In genomic region chr11:62855571-62856332, GRCh38 we compare ENCODE assay signal across 8 cellular contexts. TPM values are rescaled to one million over a fixed set of nuclear protein-coding genes. Genes with fewer than 3 reads are reported as not detected.
DNase-seq lines count a peak whose midpoint lies in the region; ATAC-seq, FAIRE-seq and TF ChIP-seq lines count a peak whose summit lies in the region.

No MANE protein-coding gene starts in this region.

- H3K4me1 ChIP-seq in Loucy (ENCODE audit: insufficient read depth, low read length, poor library complexity, severe bottlenecking) (peaks cover 43% of the 10 kb centered on the region), RWPE2 (ENCODE audit: insufficient read depth, poor library complexity, severe bottlenecking) (peaks cover 36% of the 10 kb centered on the region)

- H4K20me1 ChIP-seq in Loucy (ENCODE audit: insufficient read depth, low read length, poor library complexity, severe bottlenecking): peaks cover 43% of the 10 kb centered on the region
- no peaks in the 10 kb centered on the region for H4K20me1 ChIP-seq in neural cell (ENCODE audit: insufficient read depth)

- H3K36me3 ChIP-seq in Loucy (ENCODE audit: insufficient read depth, low read length): peaks cover 40% of the 10 kb centered on the region
- peaks cover 55% of the 10 kb centered on the region for H3K36me3 ChIP-seq in RWPE2 (ENCODE audit: low read depth)
- peaks cover 16% of the 10 kb centered on the region for H3K36me3 ChIP-seq in neural cell (ENCODE audit: insufficient read depth, low read length)

- ATAC-seq in RWPE2 (ENCODE audit: low read depth): peak; percentile 81
- ATAC-seq in stimulated activated naive CD8-positive, alpha-beta T cell treated with anti-CD3 and anti-CD28 coated beads, Interleukin-15, amount 100 ng/mL, for 72 hours: peak; percentile 92

- H3K9me2 ChIP-seq in Loucy (replicated peaks; ENCODE audit: low read depth, low read length): no peaks in the 10 kb centered on the region
- H3K9me2 ChIP-seq in neural cell (ENCODE audit: insufficient read depth, low read length): no peaks in the 10 kb centered on the region

- FAIRE-seq in H54 (lab: Jason Lieb, UNC): no peak

- TF ChIP-seq RAD21 in neural cell (conservative IDR thresholded peaks at IDR 0.05): no peak

- H3K4me1 Mint-ChIP-seq in stimulated activated naive CD8-positive, alpha-beta T cell treated with anti-CD3 and anti-CD28 coated beads, Interleukin-15, amount 100 ng/mL, for 72 hours: peaks cover 76% of the 10 kb centered on the region

- no peaks in the 10 kb centered on the region for H3K9me3 Mint-ChIP-seq in stimulated activated naive CD8-positive, alpha-beta T cell treated with anti-CD3 and anti-CD28 coated beads, Interleukin-15, amount 100 ng/mL, for 72 hours

- DNase-seq in ELF-1 (ENCODE audit: low read depth, low spot score): peak; percentile 100
- peak; percentile 89 for DNase-seq in H54 (ENCODE audit: insufficient read length, low spot score)
- DNase-seq in RWPE2 (ENCODE audit: low spot score): peak; percentile 98
- peak; percentile 97 for DNase-seq in activated effector memory CD4-positive, alpha-beta T cell treated with Interleukin-2 at 50 U/mL for 16 hours
- DNase-seq in fibroblast of the aortic adventitia (ENCODE audit: low read depth): peak; percentile 97
- DNase-seq in stimulated activated naive CD8-positive, alpha-beta T cell treated with anti-CD3 and anti-CD28 coated beads, Interleukin-15, amount 100 ng/mL, for 72 hours: peak; percentile 98 to 99

- peak overlapping the region; percentile 89 to 97 for H3K4me3 Mint-ChIP-seq in stimulated activated naive CD8-positive, alpha-beta T cell treated with anti-CD3 and anti-CD28 coated beads, Interleukin-15, amount 100 ng/mL, for 72 hours

- peak overlapping the region; percentile 79 for H2AFZ ChIP-seq in Loucy (ENCODE audit: low read length)
- peak overlapping the region; percentile 56 for H2AFZ ChIP-seq in neural cell (ENCODE audit: low read depth, low read length)

- H3K4me2 ChIP-seq in Loucy (ENCODE audit: low read depth, low read length, poor library complexity, severe bottlenecking): peak overlapping the region; percentile 98
- H3K4me2 ChIP-seq in neural cell (ENCODE audit: low read length): peak overlapping the region; percentile 96

- H3K27ac Mint-ChIP-seq in stimulated activated naive CD8-positive, alpha-beta T cell treated with anti-CD3 and anti-CD28 coated beads, Interleukin-15, amount 100 ng/mL, for 72 hours: peak overlapping the region; percentile 96 to 99

- peak overlapping the region; percentile 84 for H3K27ac ChIP-seq in RWPE2 (ENCODE audit: poor library complexity, severe bottlenecking)
- H3K27ac ChIP-seq in neural cell (ENCODE audit: low read length): peak overlapping the region; percentile 93

- peaks cover 22% of the 10 kb centered on the region; the same call in 1 of the 2 replicates for H3F3A ChIP-seq in Loucy (ENCODE audit: low read depth)
- H3F3A ChIP-seq in neural cell (ENCODE audit: insufficient read depth, low read length, poor library complexity, severe bottlenecking): peaks cover 10% of the 10 kb centered on the region

- H3K4me3 ChIP-seq in Loucy (ENCODE audit: low read length, poor library complexity, severe bottlenecking): peak overlapping the region; percentile 90
- peak overlapping the region; percentile 87 for H3K4me3 ChIP-seq in RWPE2 (ENCODE audit: severe bottlenecking)
- H3K4me3 ChIP-seq in fibroblast of the aortic adventitia (ENCODE audit: low read depth, low read length): peak overlapping the region; percentile 89
- peak overlapping the region; percentile 92 for H3K4me3 ChIP-seq in neural cell (ENCODE audit: low read length)

- peak; percentile 75 for TF ChIP-seq POLR2A in H54 (IDR thresholded peaks at IDR 0.05; ENCODE audit: low read depth, low read length)

- H3K27me3 Mint-ChIP-seq in stimulated activated naive CD8-positive, alpha-beta T cell treated with anti-CD3 and anti-CD28 coated beads, Interleukin-15, amount 100 ng/mL, for 72 hours: no peaks in the 10 kb centered on the region

- H3K9me3 ChIP-seq in Loucy (ENCODE audit: insufficient read depth, low read depth, low read length) (no peaks in the 10 kb centered on the region), RWPE2 (ENCODE audit: severe bottlenecking) (no peaks in the 10 kb centered on the region), neural cell (ENCODE audit: low read length) (no peaks in the 10 kb centered on the region)

- H3K79me2 ChIP-seq in Loucy (ENCODE audit: insufficient read depth, low read length) (peaks cover 78% of the 10 kb centered on the region), neural cell (replicated peaks; ENCODE audit: insufficient read depth, low read length) (peaks cover 44% of the 10 kb centered on the region)

- H3K9ac ChIP-seq in Loucy (ENCODE audit: low read depth, low read length, poor library complexity, severe bottlenecking) (peak overlapping the region; percentile 99), neural cell (ENCODE audit: low read length) (peak overlapping the region; percentile 94)

- peak; percentile 72 for TF ChIP-seq EP300 in neural cell (conservative IDR thresholded peaks at IDR 0.05; ENCODE audit: poor library complexity, severe bottlenecking)

- H3K27me3 ChIP-seq in Loucy (ENCODE audit: insufficient read depth, low read length, poor library complexity, severe bottlenecking): peaks cover 11% of the 10 kb centered on the region
- H3K27me3 ChIP-seq in RWPE2 (ENCODE audit: insufficient read depth, poor library complexity, severe bottlenecking): no peaks in the 10 kb centered on the region
- no peaks in the 10 kb centered on the region for H3K27me3 ChIP-seq in neural cell (ENCODE audit: insufficient read depth, low read depth, low read length)

- TF ChIP-seq CTCF in Loucy (conservative IDR thresholded peaks at IDR 0.05; ENCODE audit: low read length): no peak
- TF ChIP-seq CTCF in RWPE2 (IDR thresholded peaks at IDR 0.05; ENCODE audit: poor library complexity, severe bottlenecking): no peak
- no peak for TF ChIP-seq CTCF in fibroblast of the aortic adventitia (IDR thresholded peaks at IDR 0.05; ENCODE audit: insufficient read depth, low read length)
- TF ChIP-seq CTCF in neural cell (IDR thresholded peaks at IDR 0.05; ENCODE audit: poor library complexity, severe bottlenecking): no peak

TF ChIP-seq in neural cell, 6 proteins besides CTCF, POLR2A, EP300 and RAD21:
- TF ChIP-seq TAF1 (IDR thresholded peaks at IDR 0.05; ENCODE audit: low read depth): peak; percentile 98
- peak; percentile 99 for TF ChIP-seq MXI1 (conservative IDR thresholded peaks at IDR 0.05; ENCODE audit: poor library complexity, severe bottlenecking)
- peak; percentile 96 for TF ChIP-seq REST (IDR thresholded peaks at IDR 0.05; ENCODE audit: borderline replicate concordance)
- TF ChIP-seq EZH2 (IDR thresholded peaks at IDR 0.05; ENCODE audit: borderline replicate concordance, insufficient read depth, low read length, poor library complexity, severe bottlenecking): no peak
- TF ChIP-seq SMC3 (conservative IDR thresholded peaks at IDR 0.05; ENCODE audit: poor library complexity): peak; percentile 28
- TF ChIP-seq POLR2AphosphoS5 (IDR thresholded peaks at IDR 0.05): peak; percentile 97

RNA-seq across cellular contexts. Expression of gene WDR74, which starts 16.4 kb away (rescaled TPM):
- 29.5 and 29.8 TPM in 2 replicates for total RNA-seq in fibroblast of the aortic adventitia (ENCODE audit: low replicate concordance)
- polyA plus RNA-seq in neural cell: 50.4 and 71.7 TPM in 2 replicates
- 24.5 and 28.2 TPM in 2 replicates for polyA minus RNA-seq in neural cell

RNA-seq across cellular contexts. Expression of gene TEX54, which starts 23.1 kb away (rescaled TPM):
- total RNA-seq in fibroblast of the aortic adventitia (ENCODE audit: low replicate concordance): 0.54 TPM in 1 of 2 replicates, not detected in the other
- not detected in 2 replicates for polyA plus RNA-seq in neural cell
- not detected in 2 replicates for polyA minus RNA-seq in neural cell

RNA-seq across cellular contexts. Expression of gene STX5, which starts 23.9 kb away (rescaled TPM):
- 20.4 and 42.8 TPM in 2 replicates for total RNA-seq in fibroblast of the aortic adventitia (ENCODE audit: low replicate concordance)
- polyA plus RNA-seq in neural cell: 28.5 and 30.5 TPM in 2 replicates
- polyA minus RNA-seq in neural cell: 41.0 and 42.1 TPM in 2 replicates

RNA-seq across cellular contexts. Expression of gene SLC3A2, which starts 24.9 kb away (rescaled TPM):
- 174 and 179 TPM in 2 replicates for total RNA-seq in fibroblast of the aortic adventitia (ENCODE audit: low replicate concordance)
- 176 and 182 TPM in 2 replicates for polyA plus RNA-seq in neural cell
- 89.8 and 110 TPM in 2 replicates for polyA minus RNA-seq in neural cell

RNA-seq across cellular contexts. Expression of gene NXF1, which starts 50.5 kb away (rescaled TPM):
- total RNA-seq in fibroblast of the aortic adventitia (ENCODE audit: low replicate concordance): 27.8 and 77.6 TPM in 2 replicates
- polyA plus RNA-seq in neural cell: 26.0 and 32.1 TPM in 2 replicates
- polyA minus RNA-seq in neural cell: 26.1 and 42.7 TPM in 2 replicates

Comparison
In these comparisons a context has a peak if more than half of its experiments do, and no peak if none do; other contexts are left out.
1. Peak in every context shown above with its lines: DNase-seq, ATAC-seq, H3K4me3 ChIP-seq and H3K27ac ChIP-seq.